Comparison of ENCODE assay signal across 17 cellular contexts in the genomic region with DNA sequence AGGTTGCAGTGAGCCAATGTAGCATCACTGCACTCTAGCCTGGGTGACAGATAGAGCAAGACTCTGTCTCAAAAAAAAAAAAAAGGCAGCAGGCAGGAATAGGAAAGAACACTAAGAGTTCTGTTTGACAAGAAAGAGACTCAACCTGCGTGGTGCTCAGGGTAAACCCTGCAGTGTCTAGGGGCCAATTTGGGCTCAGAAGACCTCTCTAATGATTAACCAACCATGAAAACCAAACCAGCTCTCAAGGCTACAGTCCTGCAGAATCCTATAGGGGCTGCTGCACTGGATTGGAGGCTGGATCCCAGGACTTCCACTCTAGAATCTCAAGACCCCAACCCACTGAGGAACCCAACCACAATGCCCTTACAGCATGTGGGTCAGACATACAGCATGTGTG. TPM values are rescaled to one million over a fixed set of nuclear protein-coding genes. Genes with fewer than 3 reads are reported as not detected.
DNase-seq lines count a peak whose midpoint lies in the region; ATAC-seq and TF ChIP-seq lines count a peak whose summit lies in the region.
"Had no signal": no experiment of that assay in that cellular context is flagged by ENCODE, and none has a peak within 500 bp of the region (broad histone marks: within the 10 kb centered on the region; RNA-seq: fewer than 3 reads in every experiment).

No MANE protein-coding gene starts in this region.

- H3K4me3 ChIP-seq in left lung, result no peak overlapping the region
- no peak overlapping the region for H3K4me3 ChIP-seq in tibial artery
- H3K4me3 ChIP-seq: A549, left ventricle myocardium inferior, psoas muscle, suprapubic skin had no signal

- H3K36me3 Mint-ChIP-seq in T-helper 2 cell treated with Interferon-gamma antibody and Interleukin-4, amounts not matched to agents 5 μg/mL and 100 μg/mL, for 36 hours (ENCODE audit: low read depth), result peaks cover 31% of the 10 kb centered on the region
- H3K36me3 Mint-ChIP-seq in activated CD8-positive, alpha-beta T cell treated with anti-CD3 and anti-CD28 coated beads, Interleukin-2, amount 10 ng/mL, durations not matched to agents 7 days and 5 days (ENCODE audit: low read depth), result peaks cover 35% of the 10 kb centered on the region
- peaks cover 5 to 46% (median 7%) of the 10 kb centered on the region in 3 donors for H3K36me3 Mint-ChIP-seq in naive thymus-derived CD8-positive, alpha-beta T cell

- POLR2A ChIA-PET in activated CD8-positive, alpha-beta T cell treated with anti-CD3 and anti-CD28 coated beads, Interleukin-2, amount 10 ng/mL, durations not matched to agents 7 days and 5 days (lab: Charles Lee), result interaction anchor here (0.5 to 5.0 kb wide), 4 partner anchors 10 to 48 kb away, joined by 3 to 65 read pairs (median 18); a partner anchor contains a TSS
- POLR2A ChIA-PET in naive thymus-derived CD8-positive, alpha-beta T cell (lab: Charles Lee), result interaction anchor here (1.7 to 10.4 kb wide), 12 partner anchors 8 to 47 kb away, joined by 7 to 289 read pairs (median 28); a partner anchor contains a TSS

- H3K27me3 Mint-ChIP-seq in T-helper 2 cell treated with Interferon-gamma antibody and Interleukin-4, amounts not matched to agents 5 μg/mL and 100 μg/mL, for 36 hours (ENCODE audit: low read depth), result no peaks in the 10 kb centered on the region
- no peaks in the 10 kb centered on the region for H3K27me3 Mint-ChIP-seq in activated CD8-positive, alpha-beta T cell treated with anti-CD3 and anti-CD28 coated beads, Interleukin-2, amount 10 ng/mL, durations not matched to agents 7 days and 5 days (ENCODE audit: low read depth)
- peaks cover 0 to 2% (median 0%) of the 10 kb centered on the region in 5 donors for H3K27me3 Mint-ChIP-seq in naive thymus-derived CD8-positive, alpha-beta T cell

- peak overlapping the region; percentile 91 for H3K4me3 Mint-ChIP-seq in T-helper 2 cell treated with Interferon-gamma antibody and Interleukin-4, amounts not matched to agents 5 μg/mL and 100 μg/mL, for 36 hours
- peak overlapping the region; percentile 92 for H3K4me3 Mint-ChIP-seq in activated CD8-positive, alpha-beta T cell treated with anti-CD3 and anti-CD28 coated beads, Interleukin-2, amount 10 ng/mL, durations not matched to agents 7 days and 5 days
- H3K4me3 Mint-ChIP-seq in naive thymus-derived CD8-positive, alpha-beta T cell, result peak overlapping the region; percentile 88 to 100 (median 96)

- TF ChIP-seq CTCF in left lung (IDR thresholded peaks at IDR 0.05) (no peak), tibial artery (IDR thresholded peaks at IDR 0.05) (no peak)

- ATAC-seq in GM18511 (IDR thresholded peaks at IDR 0.05; ENCODE audit: unreplicated experiment) (peak; percentile 27), left lung (no peak), HG02938 (IDR thresholded peaks at IDR 0.05; ENCODE audit: unreplicated experiment) (no peak)
- ATAC-seq in activated CD8-positive, alpha-beta T cell treated with anti-CD3 and anti-CD28 coated beads, Interleukin-2, amount 10 ng/mL, durations not matched to agents 7 days and 5 days, result no peak
- ATAC-seq in naive thymus-derived CD8-positive, alpha-beta T cell, result peak in 1 of 2 donors; percentile 4
- ATAC-seq: A549, psoas muscle had no signal

- peaks cover 61% of the 10 kb centered on the region for H3K4me1 Mint-ChIP-seq in T-helper 2 cell treated with Interferon-gamma antibody and Interleukin-4, amounts not matched to agents 5 μg/mL and 100 μg/mL, for 36 hours (ENCODE audit: low read depth)
- H3K4me1 Mint-ChIP-seq in activated CD8-positive, alpha-beta T cell treated with anti-CD3 and anti-CD28 coated beads, Interleukin-2, amount 10 ng/mL, durations not matched to agents 7 days and 5 days (ENCODE audit: low read depth), result peaks cover 76% of the 10 kb centered on the region
- peaks cover 48 to 86% (median 65%) of the 10 kb centered on the region in 4 donors for H3K4me1 Mint-ChIP-seq in naive thymus-derived CD8-positive, alpha-beta T cell

- no peaks in the 10 kb centered on the region for H3K9me3 Mint-ChIP-seq in T-helper 2 cell treated with Interferon-gamma antibody and Interleukin-4, amounts not matched to agents 5 μg/mL and 100 μg/mL, for 36 hours
- H3K9me3 Mint-ChIP-seq in activated CD8-positive, alpha-beta T cell treated with anti-CD3 and anti-CD28 coated beads, Interleukin-2, amount 10 ng/mL, durations not matched to agents 7 days and 5 days (ENCODE audit: insufficient read depth), result no peaks in the 10 kb centered on the region
- H3K9me3 Mint-ChIP-seq in naive thymus-derived CD8-positive, alpha-beta T cell, result no peaks in the 10 kb centered on the region

- no peak overlapping the region for H3K27ac Mint-ChIP-seq in T-helper 2 cell treated with Interferon-gamma antibody and Interleukin-4, amounts not matched to agents 5 μg/mL and 100 μg/mL, for 36 hours
- peak overlapping the region; percentile 58 for H3K27ac Mint-ChIP-seq in activated CD8-positive, alpha-beta T cell treated with anti-CD3 and anti-CD28 coated beads, Interleukin-2, amount 10 ng/mL, durations not matched to agents 7 days and 5 days
- H3K27ac Mint-ChIP-seq in naive thymus-derived CD8-positive, alpha-beta T cell, result peak overlapping the region; percentile 92 to 99 (median 97)

- H3K36me3 ChIP-seq in left lung (no peaks in the 10 kb centered on the region), tibial artery (no peaks in the 10 kb centered on the region)
- H3K36me3 ChIP-seq: left ventricle myocardium inferior, suprapubic skin had no signal

- CTCF ChIA-PET in activated CD8-positive, alpha-beta T cell treated with anti-CD3 and anti-CD28 coated beads, Interleukin-2, amount 10 ng/mL, durations not matched to agents 7 days and 5 days (lab: Charles Lee), result interaction anchor here (0.7 to 24.0 kb wide), 6 partner anchors 9 to 139 kb away, joined by 3 to 397 read pairs (median 9); no protein-coding TSS in a partner anchor

- H3K4me1 ChIP-seq in left lung (peaks cover 13 to 33% of the 10 kb centered on the region in 2 donors), tibial artery (peaks cover 0 to 32% (median 18%) of the 10 kb centered on the region in 4 donors)

- H3K27ac ChIP-seq in left lung (no peak overlapping the region), tibial artery (no peak overlapping the region)
- H3K27ac ChIP-seq: A549, left ventricle myocardium inferior, psoas muscle, suprapubic skin had no signal

- H3K9me3 ChIP-seq in left lung (no peaks in the 10 kb centered on the region), tibial artery (no peaks in the 10 kb centered on the region)
- H3K9me3 ChIP-seq: A549, Caco-2, left ventricle myocardium inferior, psoas muscle, suprapubic skin had no signal

- intact Hi-C loops in left lung (cut with DNase I), result no loop called here
- intact Hi-C loops in tibial artery (cut with DNase I; ENCODE audit: low total_unique reads), result no loop called here

- DNase-seq in T-helper 2 cell treated with Interferon-gamma antibody and Interleukin-4, amounts not matched to agents 5 μg/mL and 100 μg/mL, for 36 hours (ENCODE audit: low spot score), result no peak
- DNase-seq in T-helper 2 cell (no peak), left lung (no peak), tibial artery (no peak)
- DNase-seq in activated CD8-positive, alpha-beta T cell treated with anti-CD3 and anti-CD28 coated beads, Interleukin-2, amount 10 ng/mL, durations not matched to agents 7 days and 5 days, result peak; percentile 21
- DNase-seq in naive thymus-derived CD8-positive, alpha-beta T cell, result no peak
- DNase-seq: Caco-2, foreskin melanocyte, GF-D8, left ventricle myocardium inferior, NCI-H226, psoas muscle, SIG-M5 had no signal

- H3K27me3 ChIP-seq in left lung (peaks cover 13 to 42% of the 10 kb centered on the region in 2 donors), tibial artery (peaks cover 0 to 24% of the 10 kb centered on the region in 2 donors)

RNA-seq across cellular contexts. Expression of a gene that starts 2.4 kb away (rescaled TPM):
- 10 to 100 TPM; 71.9 to 73.2 TPM for total RNA-seq in activated CD8-positive, alpha-beta T cell treated with anti-CD3 and anti-CD28 coated beads, Interleukin-2, amount 10 ng/mL, durations not matched to agents 7 days and 5 days
- total RNA-seq in naive thymus-derived CD8-positive, alpha-beta T cell, result 100 to 1,000 TPM; 165 to 168 TPM
- polyA plus RNA-seq in naive thymus-derived CD8-positive, alpha-beta T cell, result 100 to 1,000 TPM in 2 of 3 donors, 10 to 100 TPM in 1; 70.1 to 173 (median 104) TPM
- total RNA-seq in left lung, result 1 to 10 TPM; 3.0 to 6.3 TPM

RNA-seq across cellular contexts. Expression of a gene that starts 27.0 kb away (rescaled TPM):
- 1,000 to 10,000 TPM; 4,520 to 4,885 TPM for total RNA-seq in activated CD8-positive, alpha-beta T cell treated with anti-CD3 and anti-CD28 coated beads, Interleukin-2, amount 10 ng/mL, durations not matched to agents 7 days and 5 days
- total RNA-seq in naive thymus-derived CD8-positive, alpha-beta T cell, result 1,000 to 10,000 TPM; 1,479 to 1,535 TPM
- polyA plus RNA-seq in naive thymus-derived CD8-positive, alpha-beta T cell, result 1,000 to 10,000 TPM; 6,950 to 8,855 (median 7,882) TPM
- 1,000 to 10,000 TPM; 1,864 to 1,912 TPM for total RNA-seq in left lung

Comparison
In these comparisons a context has a peak if more than half of its experiments do, and no peak if none do; other contexts are left out.
1. RNA of a gene that starts 2.4 kb away (total RNA-seq): 165 to 168 TPM in naive thymus-derived CD8-positive, alpha-beta T cell and 71.9 to 73.2 TPM in activated CD8-positive, alpha-beta T cell treated with anti-CD3 and anti-CD28 coated beads, Interleukin-2, amount 10 ng/mL, durations not matched to agents 7 days and 5 days; 3.0 to 6.3 TPM in left lung; every median in the first group is over 4 times any median in the second.
2. Peak in every context shown above with its lines, with median percentiles within 50 percentile points of each other: H3K4me3 Mint-ChIP-seq.